25 cellular contexts compared by ENCODE assay signal in genomic region chr3:178808748-178809147, GRCh38.
"Had no signal": no experiment of that assay in that cellular context is flagged by ENCODE, and none has a peak within 500 bp of the region (broad histone marks: within the 10 kb centered on the region; RNA-seq: fewer than 3 reads in every experiment).

No MANE protein-coding gene starts in this region.

- H3K4me3 ChIP-seq: esophagus muscularis mucosa, gastroesophageal sphincter, heart left ventricle, hepatocyte, lung, ovary, psoas muscle, skin epidermis, spleen, testis, tibial artery had no signal

- H2AFZ ChIP-seq: hepatocyte had no signal

- H3K9me3 ChIP-seq: esophagus muscularis mucosa, gastroesophageal sphincter, heart left ventricle, ovary, psoas muscle, spleen, testis, tibial artery had no signal

- FAIRE-seq: endothelial cell of umbilical vein, kidney had no signal

- H3K4me1 ChIP-seq: foreskin keratinocyte, heart left ventricle, psoas muscle, spleen, testis, tibial artery had no signal

- H3K4me2 ChIP-seq: hepatocyte had no signal

- H3K27me3 ChIP-seq: esophagus muscularis mucosa, foreskin keratinocyte, gastroesophageal sphincter, heart left ventricle, hepatocyte, ovary, spleen, testis, tibial artery had no signal

- H3K27ac ChIP-seq: esophagus muscularis mucosa, foreskin keratinocyte, gastroesophageal sphincter, heart left ventricle, hepatocyte, ovary, psoas muscle, skin epidermis, spleen, testis, tibial artery had no signal

- ATAC-seq: foreskin keratinocyte; gastroesophageal sphincter; heart left ventricle; left lobe of liver; natural killer cell; psoas muscle; right cardiac atrium; stimulated activated memory B cell treated with anti-CD40 and anti-IgM and Interleukin-4, amounts not matched to agents 10 μg/mL and 1 μg/mL and 100 μg/mL, for 72 hours; stimulated activated naive CD8-positive, alpha-beta T cell treated with anti-CD3 and anti-CD28 coated beads, Interleukin-15, Interleukin-2, amounts not matched to agents 100 U/mL and 50 U/mL, for 24 hours had no signal

- H3K79me2 ChIP-seq: hepatocyte had no signal

- H3K36me3 ChIP-seq: esophagus muscularis mucosa, gastroesophageal sphincter, heart left ventricle, ovary, spleen, tibial artery had no signal

- DNase-seq: dermis blood vessel endothelial cell; effector memory CD4-positive, alpha-beta T cell; foreskin keratinocyte; heart left ventricle; kidney; natural killer cell; occipital lobe; ovary; posterior cingulate gyrus; psoas muscle; right cardiac atrium; spleen; stimulated activated CD4-positive, alpha-beta T cell treated with anti-CD3 and anti-CD28 coated beads, Interleukin-4, amount 100 ng/mL, for 4 hours; stimulated activated naive CD8-positive, alpha-beta T cell treated with anti-CD3 and anti-CD28 coated beads, Interleukin-15, Interleukin-2, amounts not matched to agents 100 U/mL and 50 U/mL, for 24 hours; substantia nigra; testis; tibial artery had no signal
